Comparison of ENCODE assay signal across 14 cellular contexts in the genomic region with DNA sequence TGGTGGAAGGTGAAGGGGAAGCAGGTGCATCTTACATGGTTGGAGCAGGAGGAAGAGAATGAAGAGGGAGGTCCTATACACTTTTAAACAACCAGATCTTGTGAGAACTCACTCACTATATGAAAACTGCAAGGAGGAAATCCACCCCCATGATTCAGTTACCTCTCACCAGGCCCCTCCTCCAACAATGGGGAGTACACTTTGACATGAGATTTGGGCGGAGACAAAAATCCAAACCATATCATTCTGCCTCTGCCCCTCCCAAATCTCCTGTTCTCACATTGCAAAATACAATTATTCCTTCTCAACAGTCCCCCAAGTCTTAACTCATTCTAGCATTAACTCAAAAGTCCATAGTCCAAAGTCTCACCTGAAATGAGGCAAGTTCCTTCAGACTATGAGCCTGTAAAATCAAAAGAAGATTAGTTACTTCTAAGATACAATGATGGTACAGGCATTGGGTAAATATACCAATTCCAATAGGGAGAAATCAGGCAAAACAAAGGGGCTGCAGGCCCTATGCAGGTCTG.
"Had no signal": no experiment of that assay in that cellular context is flagged by ENCODE, and none has a peak within 500 bp of the region (broad histone marks: within the 10 kb centered on the region; RNA-seq: fewer than 3 reads in every experiment).

No MANE protein-coding gene starts in this region.

- H3K27me3 ChIP-seq: body of pancreas, gastrocnemius medialis, heart right ventricle, tibial artery, uterus had no signal

- DNase-seq: activated CD4-positive, alpha-beta T cell treated with anti-CD3 and anti-CD28 coated beads, Interleukin-2, amount 10 ng/mL, durations not matched to agents 24 days and 14 days; activated CD8-positive, alpha-beta T cell treated with anti-CD3 and anti-CD28 coated beads for 36 hours; activated naive CD4-positive, alpha-beta T cell treated with Interleukin-2 at 50 U/mL for 16 hours; activated T-cell treated with anti-CD3 and anti-CD28 coated beads, Interleukin-2, amount 50 U/mL, for 24 hours; body of pancreas; caudate nucleus; gastrocnemius medialis; heart right ventricle; nephron progenitor cell; stimulated activated CD4-positive, alpha-beta T cell treated with anti-CD3 and anti-CD28 coated beads, Interleukin-2, amount 100 ng/mL, for 24 hours; stimulated activated naive CD4-positive, alpha-beta T cell treated with Interleukin-2 at 50 U/mL for 16 hours; substantia nigra; tibial artery; uterus had no signal

- H3K4me3 ChIP-seq: body of pancreas, gastrocnemius medialis, heart right ventricle, tibial artery, uterus had no signal

- H3K27ac ChIP-seq: body of pancreas, gastrocnemius medialis, heart right ventricle, uterus had no signal

- H3K36me3 ChIP-seq: gastrocnemius medialis, heart right ventricle, uterus had no signal

- ATAC-seq: activated CD8-positive, alpha-beta T cell treated with anti-CD3 and anti-CD28 coated beads for 36 hours; body of pancreas; gastrocnemius medialis; heart right ventricle had no signal

- H3K4me1 ChIP-seq: gastrocnemius medialis, uterus had no signal

- H3K9me3 ChIP-seq: gastrocnemius medialis, uterus had no signal
